In genomic region chr2:117853316-117853715, GRCh38 we compare ENCODE assay signal across 34 cellular contexts.
"Had no signal": no experiment of that assay in that cellular context is flagged by ENCODE, and none has a peak within 500 bp of the region (broad histone marks: within the 10 kb centered on the region; RNA-seq: fewer than 3 reads in every experiment).

No MANE protein-coding gene starts in this region.

- H3K27ac ChIP-seq: adrenal gland, body of pancreas, brain microvascular endothelial cell, breast epithelium, VCaP had no signal

- H3K9me3 ChIP-seq: adrenal gland, body of pancreas had no signal

- ATAC-seq: activated CD8-positive, alpha-beta T cell treated with anti-CD3 and anti-CD28 coated beads for 36 hours; activated naive CD4-positive, alpha-beta T cell treated with anti-CD3 and anti-CD28 coated beads, Interleukin-2, amount 50 U/mL, for 72 hours; activated T-cell treated with anti-CD3 and anti-CD28 coated beads, Interleukin-2, amount 50 U/mL, for 4 hours; activated T-helper 17 cell treated with anti-CD3 and anti-CD28 coated beads, Interleukin-2, amount 50 U/mL, for 72 hours; body of pancreas had no signal

- H3K36me3 ChIP-seq: adrenal gland, brain microvascular endothelial cell, breast epithelium had no signal

- H3K4me3 ChIP-seq: adrenal gland, body of pancreas, breast epithelium had no signal

- FAIRE-seq: astrocyte, TTC549 had no signal

- H3K4me1 ChIP-seq: adrenal gland, body of pancreas, breast epithelium had no signal

- DNase-seq: activated B cell treated with CpG ODN at 0.5 μM for 24 hours; activated CD4-positive, alpha-beta memory T cell treated with anti-CD3 and anti-CD28 coated beads for 36 hours; activated CD4-positive, alpha-beta T cell treated with anti-CD3 and anti-CD28 coated beads for 4 hours; activated CD4-positive, alpha-beta T cell treated with anti-CD3 and anti-CD28 coated beads, Interleukin-2, amount 10 ng/mL, durations not matched to agents 24 days and 14 days; activated CD4-positive, alpha-beta T cell treated with anti-CD3 and anti-CD28 coated beads, Interleukin-2, amount 50 U/mL, for 1 hour; activated CD4-positive, alpha-beta T cell treated with anti-CD3 and anti-CD28 coated beads, Interleukin-2, amount 50 U/mL, for 4 hours; activated CD4-positive, CD25-positive, alpha-beta regulatory T cell treated with anti-CD3 and anti-CD28 coated beads, Interleukin-2, amount 50 U/mL, for 72 hours; activated CD8-positive, alpha-beta memory T cell treated with anti-CD3 and anti-CD28 coated beads, Interleukin-2, amount 50 U/mL, for 4 hours; activated CD8-positive, alpha-beta T cell treated with anti-CD3 and anti-CD28 coated beads for 36 hours; activated effector memory CD4-positive, alpha-beta T cell treated with anti-CD3 and anti-CD28 coated beads, Interleukin-2, amount 50 U/mL, for 16 hours; activated gamma-delta T cell treated with Interleukin-2 at 50 U/mL for 16 hours; activated naive CD4-positive, alpha-beta T cell; activated naive CD4-positive, alpha-beta T cell treated with anti-CD3 and anti-CD28 coated beads for 36 hours; activated naive CD4-positive, alpha-beta T cell treated with anti-CD3 and anti-CD28 coated beads, Interleukin-2, amount 50 U/mL, for 16 hours; activated naive CD8-positive, alpha-beta T cell treated with anti-CD3 and anti-CD28 coated beads for 36 hours; activated T-cell treated with anti-CD3 and anti-CD28 coated beads for 4 hours; activated T-cell treated with anti-CD3 and anti-CD28 coated beads, Interleukin-2, amount 50 U/mL, for 1 hour; activated T-cell treated with anti-CD3 and anti-CD28 coated beads, Interleukin-2, amount 50 U/mL, for 4 hours; activated T-cell treated with anti-CD3 and anti-CD28 coated beads, Interleukin-2, amount 50 U/mL, for 72 hours; adrenal gland; amniotic stem cell; aorta; body of pancreas; brain microvascular endothelial cell; central memory CD4-positive, alpha-beta T cell; T-helper 1 cell; T-helper 2 cell; T-helper 9 cell had no signal

- H3K27me3 ChIP-seq: body of pancreas, brain microvascular endothelial cell had no signal
